ENCODE assay signal across 22 cellular contexts in genomic region chr5:42526179-42526578, GRCh38.
"Had no signal": no experiment of that assay in that cellular context is flagged by ENCODE, and none has a peak within 500 bp of the region (broad histone marks: within the 10 kb centered on the region; RNA-seq: fewer than 3 reads in every experiment).

No MANE protein-coding gene starts in this region.

- H3K4me1 ChIP-seq: colonic mucosa, esophagus squamous epithelium, foreskin keratinocyte had no signal

- H3K36me3 ChIP-seq: colonic mucosa, esophagus muscularis mucosa, esophagus squamous epithelium, gastroesophageal sphincter, heart left ventricle had no signal

- H3K27ac ChIP-seq: colonic mucosa, coronary artery, dorsolateral prefrontal cortex, epithelial cell of prostate, esophagus muscularis mucosa, esophagus squamous epithelium, foreskin keratinocyte, gastroesophageal sphincter, heart left ventricle had no signal

- H3K9me3 ChIP-seq: colonic mucosa, esophagus muscularis mucosa, esophagus squamous epithelium, gastroesophageal sphincter had no signal

- H3K4me3 ChIP-seq: colonic mucosa, coronary artery, dorsolateral prefrontal cortex, esophagus muscularis mucosa, esophagus squamous epithelium, gastroesophageal sphincter, heart left ventricle had no signal

- H3K27me3 ChIP-seq: colonic mucosa, dorsolateral prefrontal cortex, esophagus muscularis mucosa, esophagus squamous epithelium, foreskin keratinocyte, gastroesophageal sphincter, heart left ventricle had no signal

- ATAC-seq: effector memory CD8-positive, alpha-beta T cell; esophagus mucosa; foreskin keratinocyte; gastroesophageal sphincter; heart left ventricle had no signal

- DNase-seq: colonic mucosa; cortex of kidney; dermis blood vessel endothelial cell; dorsolateral prefrontal cortex; effector CD4-positive, alpha-beta T cell; effector CD8-positive, alpha-beta T cell; effector memory CD4-positive, alpha-beta T cell; effector memory CD8-positive, alpha-beta T cell; endodermal cell; erythroblast; esophagus squamous epithelium; foreskin fibroblast; foreskin keratinocyte; foreskin melanocyte; glutamatergic neuron; head of caudate nucleus; heart left ventricle had no signal
